1 cellular context compared by ENCODE assay signal in genomic region chr12:104712477-104712876, GRCh38.
TF ChIP-seq lines count a peak whose summit lies in the region.

No MANE protein-coding gene starts in this region.

TF ChIP-seq in WTC11, 78 proteins besides CTCF, POLR2A, EP300 and RAD21 (continued from another document):
- TF ChIP-seq ARID4B (CRISPR knock-in tag; IDR thresholded peaks at IDR 0.05; ENCODE audit: borderline replicate concordance) (no peak), FOXP1 (CRISPR knock-in tag; IDR thresholded peaks at IDR 0.05; ENCODE audit: borderline replicate concordance) (no peak), ZNF121 (CRISPR knock-in tag; IDR thresholded peaks at IDR 0.05) (no peak), NFYB (CRISPR knock-in tag; conservative IDR thresholded peaks at IDR 0.05; ENCODE audit: low read depth) (no peak), ZNF423 (CRISPR knock-in tag; IDR thresholded peaks at IDR 0.05) (no peak), OVOL2 (CRISPR knock-in tag; IDR thresholded peaks at IDR 0.05; ENCODE audit: borderline replicate concordance) (no peak), GRHL2 (CRISPR knock-in tag; IDR thresholded peaks at IDR 0.05; ENCODE audit: insufficient replicate concordance, severe bottlenecking) (no peak)
